ENCODE assay signal across 31 cellular contexts in the genomic region with DNA sequence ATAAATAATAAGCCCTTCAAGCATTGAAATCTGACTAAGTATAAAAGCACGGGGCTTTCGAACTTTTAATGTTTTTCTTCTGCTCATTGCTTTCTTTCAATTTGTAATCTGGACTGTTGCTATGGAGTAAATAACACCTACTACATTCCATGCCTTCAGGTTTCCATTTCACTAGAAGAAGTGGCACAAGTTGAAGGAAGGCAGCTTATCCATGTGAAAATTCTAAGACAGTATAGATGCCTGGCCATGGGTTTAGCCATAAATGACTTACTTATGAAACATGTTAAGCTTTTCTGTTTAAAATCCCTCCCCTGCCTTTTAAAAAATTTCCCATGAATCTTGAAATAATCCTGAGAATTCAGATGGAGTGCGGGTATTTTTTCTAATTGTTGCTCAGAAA. TPM values are rescaled to one million over a fixed set of nuclear protein-coding genes. Genes with fewer than 3 reads are reported as not detected.
"Had no signal": no experiment of that assay in that cellular context is flagged by ENCODE, and none has a peak within 500 bp of the region (broad histone marks: within the 10 kb centered on the region; RNA-seq: fewer than 3 reads in every experiment).

No MANE protein-coding gene starts in this region.

- H3K27me3 ChIP-seq: neutrophil, right atrium auricular region, stomach, tibial artery had no signal

- H3K4me2 ChIP-seq: smooth muscle cell had no signal

- H3K27me3 Mint-ChIP-seq: activated CD4-positive, alpha-beta memory T cell treated with anti-CD3 and anti-CD28 coated beads, Interleukin-2, amount 10 ng/mL, durations not matched to agents 7 days and 5 days; activated CD4-positive, alpha-beta T cell treated with anti-CD3 and anti-CD28 coated beads, Interleukin-2, amount 10 ng/mL, durations not matched to agents 7 days and 5 days; central memory CD8-positive, alpha-beta T cell; dendritic cell treated with granulocyte-macrophage colony-stimulating factor and Interleukin-4, amounts not matched to agents 40 ng/mL and 50 ng/mL, for 4 days had no signal

- H3K27ac ChIP-seq: epithelial cell of prostate, neutrophil, prostate gland, right atrium auricular region, stomach, tibial artery had no signal

- H3K36me3 Mint-ChIP-seq: stimulated activated memory B cell treated with anti-CD40 and anti-IgM and Interleukin-4, amounts not matched to agents 10 μg/mL and 1 μg/mL and 100 μg/mL, for 72 hours; WTC11 had no signal

- H3K9me3 ChIP-seq: neutrophil, prostate gland, right atrium auricular region, stomach, tibial artery had no signal

- ATAC-seq: left cardiac atrium; left ventricle myocardium superior; stimulated activated memory B cell treated with anti-CD40 and anti-IgM and Interleukin-4, amounts not matched to agents 10 μg/mL and 1 μg/mL and 100 μg/mL, for 72 hours; WTC11 had no signal

- H3K4me1 ChIP-seq: prostate gland, stomach had no signal

- H3K9me3 Mint-ChIP-seq: activated CD4-positive, alpha-beta memory T cell treated with anti-CD3 and anti-CD28 coated beads, Interleukin-2, amount 10 ng/mL, durations not matched to agents 7 days and 5 days; activated CD4-positive, alpha-beta T cell treated with anti-CD3 and anti-CD28 coated beads, Interleukin-2, amount 10 ng/mL, durations not matched to agents 7 days and 5 days; activated T-cell treated with anti-CD3 and anti-CD28 coated beads, Interleukin-2, amount 50 U/mL, for 24 hours; dendritic cell treated with granulocyte-macrophage colony-stimulating factor and Interleukin-4, amounts not matched to agents 40 ng/mL and 50 ng/mL, for 4 days; stimulated activated memory B cell treated with anti-CD40 and anti-IgM and Interleukin-4, amounts not matched to agents 10 μg/mL and 1 μg/mL and 100 μg/mL, for 72 hours; WTC11 had no signal

- H3K4me1 Mint-ChIP-seq: activated CD4-positive, alpha-beta memory T cell treated with anti-CD3 and anti-CD28 coated beads, Interleukin-2, amount 10 ng/mL, durations not matched to agents 7 days and 5 days; central memory CD8-positive, alpha-beta T cell; stimulated activated memory B cell treated with anti-CD40 and anti-IgM and Interleukin-4, amounts not matched to agents 10 μg/mL and 1 μg/mL and 100 μg/mL, for 72 hours; WTC11 had no signal

- H3K36me3 ChIP-seq: neutrophil, prostate gland, right atrium auricular region, stomach, tibial artery had no signal

- H3K4me3 ChIP-seq: prostate gland, right atrium auricular region, smooth muscle cell, stomach, tibial artery had no signal

- DNase-seq: activated CD4-positive, alpha-beta memory T cell treated with anti-CD3 and anti-CD28 coated beads, Interleukin-2, amount 10 ng/mL, durations not matched to agents 7 days and 5 days; activated CD4-positive, alpha-beta T cell treated with anti-CD3 and anti-CD28 coated beads for 1 hour; activated CD4-positive, alpha-beta T cell treated with anti-CD3 and anti-CD28 coated beads, Interleukin-2, amount 10 ng/mL, durations not matched to agents 7 days and 5 days; activated CD8-positive, alpha-beta memory T cell treated with anti-CD3 and anti-CD28 coated beads, Interleukin-2, amount 50 U/mL, for 48 hours; activated gamma-delta T cell; activated naive CD4-positive, alpha-beta T cell treated with anti-CD3 and anti-CD28 coated beads, Interleukin-2, amount 50 U/mL, for 16 hours; activated T-cell treated with anti-CD3 and anti-CD28 coated beads, Interleukin-2, amount 50 U/mL, for 24 hours; effector CD4-positive, alpha-beta T cell; islet precursor cell; left cardiac atrium; left ventricle myocardium superior; mammary epithelial cell; stimulated activated CD4-positive, alpha-beta T cell treated with anti-CD3 and anti-CD28 coated beads, Interleukin-1b, Interleukin-23, amount 100 ng/mL, for 48 hours; stimulated activated CD4-positive, alpha-beta T cell treated with anti-CD3 and anti-CD28 coated beads, Interleukin-4, amount 100 ng/mL, for 4 hours; stimulated activated CD8-positive, alpha-beta memory T cell treated with anti-CD3 and anti-CD28 coated beads, Interleukin-4, amount 100 ng/mL, for 48 hours; stomach; T-helper 2 cell; tibial artery had no signal

- H3K4me3 Mint-ChIP-seq: activated CD4-positive, alpha-beta memory T cell treated with anti-CD3 and anti-CD28 coated beads, Interleukin-2, amount 10 ng/mL, durations not matched to agents 7 days and 5 days; activated CD4-positive, alpha-beta T cell treated with anti-CD3 and anti-CD28 coated beads, Interleukin-2, amount 10 ng/mL, durations not matched to agents 7 days and 5 days; activated T-cell treated with anti-CD3 and anti-CD28 coated beads, Interleukin-2, amount 50 U/mL, for 24 hours; central memory CD8-positive, alpha-beta T cell; dendritic cell treated with granulocyte-macrophage colony-stimulating factor and Interleukin-4, amounts not matched to agents 40 ng/mL and 50 ng/mL, for 4 days; nephron; stimulated activated memory B cell treated with anti-CD40 and anti-IgM and Interleukin-4, amounts not matched to agents 10 μg/mL and 1 μg/mL and 100 μg/mL, for 72 hours; WTC11 had no signal

- H3K27ac Mint-ChIP-seq: activated CD4-positive, alpha-beta memory T cell treated with anti-CD3 and anti-CD28 coated beads, Interleukin-2, amount 10 ng/mL, durations not matched to agents 7 days and 5 days; activated CD4-positive, alpha-beta T cell treated with anti-CD3 and anti-CD28 coated beads, Interleukin-2, amount 10 ng/mL, durations not matched to agents 7 days and 5 days; activated T-cell treated with anti-CD3 and anti-CD28 coated beads, Interleukin-2, amount 50 U/mL, for 24 hours; dendritic cell treated with granulocyte-macrophage colony-stimulating factor and Interleukin-4, amounts not matched to agents 40 ng/mL and 50 ng/mL, for 4 days; nephron; stimulated activated memory B cell treated with anti-CD40 and anti-IgM and Interleukin-4, amounts not matched to agents 10 μg/mL and 1 μg/mL and 100 μg/mL, for 72 hours; WTC11 had no signal

RNA-seq across cellular contexts. Expression of a gene that starts 30.6 kb away (rescaled TPM):
- total RNA-seq: activated CD4-positive, alpha-beta memory T cell treated with anti-CD3 and anti-CD28 coated beads, Interleukin-2, amount 10 ng/mL, durations not matched to agents 7 days and 5 days; activated CD4-positive, alpha-beta T cell treated with anti-CD3 and anti-CD28 coated beads, Interleukin-2, amount 10 ng/mL, durations not matched to agents 7 days and 5 days; bronchial epithelial cell; left cardiac atrium; left ventricle myocardium superior; osteocyte; smooth muscle cell; ureter; WTC11 had no signal
